In the genomic region with DNA sequence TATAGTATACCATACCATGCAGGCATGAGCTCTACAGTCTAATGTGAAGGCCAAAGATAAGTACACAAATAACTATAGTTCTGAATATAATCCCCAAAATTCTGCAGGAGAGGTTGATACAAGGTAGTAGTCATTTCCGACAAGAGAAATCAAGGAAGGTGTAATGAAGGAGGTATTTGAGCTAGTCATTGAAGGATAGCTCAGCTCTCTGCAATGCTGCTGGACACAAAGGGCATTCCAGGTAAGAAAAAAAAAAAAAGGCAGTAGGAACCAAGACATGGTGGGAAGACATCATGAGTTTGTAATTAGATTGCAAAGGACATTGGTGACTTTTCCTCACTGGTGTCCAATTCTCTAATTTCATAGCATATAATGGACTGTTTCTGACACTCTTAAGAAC, we compare ENCODE assay signal across 29 cellular contexts.
DNase-seq lines count a peak whose midpoint lies in the region; ATAC-seq, FAIRE-seq and TF ChIP-seq lines count a peak whose summit lies in the region.
"Had no signal": no experiment of that assay in that cellular context is flagged by ENCODE, and none has a peak within 500 bp of the region (broad histone marks: within the 10 kb centered on the region; RNA-seq: fewer than 3 reads in every experiment).

No MANE protein-coding gene starts in this region.

- H3K36me3 ChIP-seq in astrocyte (ENCODE audit: insufficient read depth, low read length) (no peaks in the 10 kb centered on the region), bronchial epithelial cell (ENCODE audit: control insufficient read depth, insufficient read depth, low read length) (no peaks in the 10 kb centered on the region), keratinocyte (ENCODE audit: control insufficient read depth in 2 of 2, extremely low read depth in 1 of 2, insufficient read depth in 2 of 2, low read length in 2 of 2) (no peaks in the 10 kb centered on the region)
- H3K36me3 ChIP-seq: BE2C, BLaER1 had no signal

- no peak overlapping the region for H3K27ac Mint-ChIP-seq in astrocyte (ENCODE audit: unreplicated experiment)
- H3K27ac Mint-ChIP-seq: CD14-positive monocyte; CD4-positive, CD25-positive, alpha-beta regulatory T cell; CD8-positive, alpha-beta memory T cell had no signal

- H3K27me3 ChIP-seq in astrocyte (ENCODE audit: insufficient read depth, low read length) (no peaks in the 10 kb centered on the region), bronchial epithelial cell (ENCODE audit: control insufficient read depth, insufficient read depth, low read length) (no peaks in the 10 kb centered on the region), keratinocyte (ENCODE audit: control insufficient read depth, extremely low read depth, insufficient read depth, low read length) (no peaks in the 10 kb centered on the region)
- H3K27me3 ChIP-seq: BE2C, BLaER1 had no signal

- no peak overlapping the region for H3K4me3 Mint-ChIP-seq in astrocyte (ENCODE audit: unreplicated experiment)
- H3K4me3 Mint-ChIP-seq: CD14-positive monocyte; CD4-positive, alpha-beta memory T cell; CD4-positive, CD25-positive, alpha-beta regulatory T cell; CD8-positive, alpha-beta memory T cell had no signal

- peaks cover 16% of the 10 kb centered on the region for H3K4me1 ChIP-seq in astrocyte (ENCODE audit: insufficient read depth, low read length)
- peaks cover 24% of the 10 kb centered on the region for H3K4me1 ChIP-seq in keratinocyte (ENCODE audit: control insufficient read depth, extremely low read depth, insufficient read depth, low read length)
- H3K4me1 ChIP-seq: BE2C had no signal

- H3K4me1 Mint-ChIP-seq in astrocyte (ENCODE audit: low read depth, unreplicated experiment): peaks cover 43% of the 10 kb centered on the region
- H3K4me1 Mint-ChIP-seq: CD14-positive monocyte; CD4-positive, CD25-positive, alpha-beta regulatory T cell; CD8-positive, alpha-beta memory T cell had no signal

- no peaks in the 10 kb centered on the region for H3K79me2 ChIP-seq in astrocyte (ENCODE audit: insufficient read depth, low read length)
- H3K79me2 ChIP-seq in keratinocyte (ENCODE audit: control insufficient read depth, insufficient read depth, low read length): no peaks in the 10 kb centered on the region

- H3K27ac ChIP-seq in astrocyte (ENCODE audit: low read depth, low read length) (no peak overlapping the region), epithelial cell of prostate (peak overlapping the region; percentile 48), keratinocyte (ENCODE audit: control insufficient read depth, insufficient read depth, low read length) (no peak overlapping the region)
- H3K27ac ChIP-seq: BLaER1 had no signal

- DNase-seq in astrocyte (ENCODE audit: low read depth) (no peak), bronchial epithelial cell (ENCODE audit: low read depth) (peak; percentile 65), epithelial cell of prostate (ENCODE audit: low read depth, low spot score) (no peak), keratinocyte (ENCODE audit: low read depth, low spot score) (no peak), NCI-H187 (lab: John Stamatoyannopoulos, UW) (no peak), NOMO-1 treated with DMSO at 0.1 percent for 48 hours (lab: John Stamatoyannopoulos, UW; ENCODE audit: unreplicated experiment) (no peak)
- DNase-seq: 8988T; ACHN; BE2C; C1 segment of cervical spinal cord; CD4-positive, alpha-beta memory T cell; CD4-positive, CD25-positive, alpha-beta regulatory T cell; CD8-positive, alpha-beta memory T cell; COR-L47; DMS 273 treated with DMSO at 0.1 percent for 48 hours; DMS153; DMS53; DMS79; DND-41; EL; GDM1 had no signal

- FAIRE-seq in astrocyte (lab: Jason Lieb, UNC) (peak; percentile 32), bronchial epithelial cell (lab: Jason Lieb, UNC) (no peak), keratinocyte (lab: Jason Lieb, UNC) (peak; percentile 78)
- FAIRE-seq: A204.1, GM12878, GM12892, GM18507, GM19239 had no signal

- H4K20me1 ChIP-seq in astrocyte (ENCODE audit: insufficient read depth, low read length) (no peaks in the 10 kb centered on the region), keratinocyte (ENCODE audit: control insufficient read depth, extremely low read depth, insufficient read depth, low read length) (no peaks in the 10 kb centered on the region)
- H4K20me1 ChIP-seq: BLaER1 had no signal

- H3K4me2 ChIP-seq in astrocyte (ENCODE audit: low read length) (no peak overlapping the region), keratinocyte (ENCODE audit: control insufficient read depth, extremely low read depth, insufficient read depth, low read depth, low read length) (no peak overlapping the region)
- H3K4me2 ChIP-seq: BLaER1 had no signal

- no peaks in the 10 kb centered on the region for H3K9me3 ChIP-seq in astrocyte (ENCODE audit: insufficient read depth, low read depth, low read length)
- H3K9me3 ChIP-seq in keratinocyte (ENCODE audit: control insufficient read depth, low read depth, low read length): no peaks in the 10 kb centered on the region
- H3K9me3 ChIP-seq: BE2C, BLaER1 had no signal

- no peaks in the 10 kb centered on the region for H3K9me1 ChIP-seq in keratinocyte (ENCODE audit: control insufficient read depth, extremely low read depth, insufficient read depth, low read length)

- H3K9me3 Mint-ChIP-seq in astrocyte (ENCODE audit: unreplicated experiment): peaks cover 1% of the 10 kb centered on the region

- H3K4me3 ChIP-seq in astrocyte (ENCODE audit: insufficient read depth, low read depth, low read length) (no peak overlapping the region), bronchial epithelial cell (ENCODE audit: low read depth, low read length) (no peak overlapping the region), keratinocyte (ENCODE audit: control insufficient read depth in 2 of 3, extremely low read depth in 1 of 3, insufficient read depth in 2 of 3, low read depth in 1 of 3, low read length in 3 of 3) (no peak overlapping the region)
- H3K4me3 ChIP-seq: BLaER1, GM12878 had no signal

- H2AFZ ChIP-seq in astrocyte (ENCODE audit: low read depth, low read length) (no peak overlapping the region), keratinocyte (ENCODE audit: control insufficient read depth, low read length) (no peak overlapping the region)

- no peak for ATAC-seq in HG03108 (IDR thresholded peaks at IDR 0.05; ENCODE audit: unreplicated experiment)
- ATAC-seq: GM12878 had no signal

- no peak for TF ChIP-seq CTCF in astrocyte (IDR thresholded peaks at IDR 0.05; ENCODE audit: insufficient read depth, low read depth, low read length)
- TF ChIP-seq CTCF in bronchial epithelial cell (IDR thresholded peaks at IDR 0.05; ENCODE audit: insufficient read depth, low read length, severe bottlenecking): no peak
- no peak for TF ChIP-seq CTCF in keratinocyte (optimal IDR thresholded peaks at IDR 0.05 in 1 of 3, IDR thresholded peaks at IDR 0.05 in 1 of 3, conservative IDR thresholded peaks at IDR 0.05 in 1 of 3; ENCODE audit: extremely low read depth in 1 of 3, insufficient read depth in 2 of 3, low read length in 3 of 3)

- dilution Hi-C loops in keratinocyte (cut with MboI; ENCODE audit: extremely low pct_ligation_motif_present, low sequenced_read_pairs): no loop called here

- no peaks in the 10 kb centered on the region for H3K27me3 Mint-ChIP-seq in astrocyte (ENCODE audit: low read depth, unreplicated experiment)

- no peaks in the 10 kb centered on the region for H3K36me3 Mint-ChIP-seq in astrocyte (ENCODE audit: low read depth, unreplicated experiment)
- H3K36me3 Mint-ChIP-seq: CD14-positive monocyte; CD4-positive, alpha-beta memory T cell; CD4-positive, CD25-positive, alpha-beta regulatory T cell; CD8-positive, alpha-beta memory T cell had no signal

- H3K9ac ChIP-seq in astrocyte (ENCODE audit: low read length): no peak overlapping the region
- H3K9ac ChIP-seq in keratinocyte (ENCODE audit: control insufficient read depth, extremely low read depth, insufficient read depth, low read length): no peak overlapping the region
- H3K9ac ChIP-seq: BLaER1 had no signal
